ENCODE assay signal across 22 cellular contexts in genomic region chr1:52190500-52191252, GRCh38. TPM values are rescaled to one million over a fixed set of nuclear protein-coding genes. Genes with fewer than 3 reads are reported as not detected.
DNase-seq lines count a peak whose midpoint lies in the region; ATAC-seq and TF ChIP-seq lines count a peak whose summit lies in the region.
"Had no signal": no experiment of that assay in that cellular context is flagged by ENCODE, and none has a peak within 500 bp of the region (broad histone marks: within the 10 kb centered on the region; RNA-seq: fewer than 3 reads in every experiment).

No MANE protein-coding gene starts in this region.

- TF ChIP-seq CTCF in Loucy (conservative IDR thresholded peaks at IDR 0.05; ENCODE audit: low read length): peak; percentile 18; the same call in 1 of the 2 replicates

- no peaks in the 10 kb centered on the region for H3K36me3 ChIP-seq in Loucy (ENCODE audit: insufficient read depth, low read length)
- H3K36me3 ChIP-seq in trophoblast cell (ENCODE audit: control insufficient read depth in 1 of 2, insufficient read depth in 2 of 2, low read length in 2 of 2): peaks cover 0 to under 1% of the 10 kb centered on the region in 2 experiments
- H3K36me3 ChIP-seq: gastroesophageal sphincter had no signal

- no peak overlapping the region for H2BK120ac ChIP-seq in trophoblast cell (ENCODE audit: insufficient read depth, low read length, poor library complexity)

- H3K4me2 ChIP-seq in Loucy (ENCODE audit: low read depth, low read length, poor library complexity, severe bottlenecking): no peak overlapping the region
- no peak overlapping the region for H3K4me2 ChIP-seq in trophoblast cell (ENCODE audit: low read length)

- H3K27ac ChIP-seq in trophoblast cell (ENCODE audit: low read depth, low read length): no peak overlapping the region
- H3K27ac ChIP-seq: 22Rv1, dorsolateral prefrontal cortex, gastroesophageal sphincter had no signal

- no peak overlapping the region for H4K12ac ChIP-seq in trophoblast cell (ENCODE audit: low read depth, low read length)

- H3K9me3 ChIP-seq in Loucy (ENCODE audit: insufficient read depth, low read depth, low read length): no peaks in the 10 kb centered on the region
- no peaks in the 10 kb centered on the region for H3K9me3 ChIP-seq in trophoblast cell (ENCODE audit: insufficient read depth, low read depth, low read length)
- H3K9me3 ChIP-seq: gastroesophageal sphincter had no signal

- H3K9ac ChIP-seq in Loucy (ENCODE audit: low read depth, low read length, poor library complexity, severe bottlenecking) (no peak overlapping the region), trophoblast cell (ENCODE audit: low read length) (no peak overlapping the region)

- no peak overlapping the region for H2AK5ac ChIP-seq in trophoblast cell (ENCODE audit: low read length)

- H3K18ac ChIP-seq in trophoblast cell (ENCODE audit: low read length): no peak overlapping the region

- 0 out of 2 replicates have a peak, but pooled peaks cover 3% of the 10 kb centered on the region for H3K79me2 ChIP-seq in Loucy (ENCODE audit: insufficient read depth, low read length)
- no peaks in the 10 kb centered on the region for H3K79me2 ChIP-seq in trophoblast cell (ENCODE audit: control insufficient read depth, insufficient read depth, low read length, poor library complexity)

- H3F3A ChIP-seq in Loucy (ENCODE audit: low read depth): no peaks in the 10 kb centered on the region

- no peaks in the 10 kb centered on the region for H3K9me2 ChIP-seq in Loucy (replicated peaks; ENCODE audit: low read depth, low read length)

- no peak overlapping the region for H3K4me3 ChIP-seq in Loucy (ENCODE audit: low read length, poor library complexity, severe bottlenecking)
- no peak overlapping the region for H3K4me3 ChIP-seq in trophoblast cell (ENCODE audit: low read depth, low read length)
- H3K4me3 ChIP-seq: dorsolateral prefrontal cortex, gastroesophageal sphincter had no signal

- no CpG with 5 or more reads among the region's 4 CpGs for WGBS in trophoblast cell (ENCODE audit: extremely low coverage, insufficient coverage, insufficient read length)

- no peaks in the 10 kb centered on the region for H3K27me3 ChIP-seq in Loucy (ENCODE audit: insufficient read depth, low read length, poor library complexity, severe bottlenecking)
- H3K27me3 ChIP-seq in trophoblast cell (ENCODE audit: insufficient read depth, low read length): no peaks in the 10 kb centered on the region
- H3K27me3 ChIP-seq: dorsolateral prefrontal cortex, gastroesophageal sphincter had no signal

- no peak overlapping the region for H2BK5ac ChIP-seq in trophoblast cell (ENCODE audit: low read depth, low read length, poor library complexity)

- peak overlapping the region; percentile 9 for H2BK12ac ChIP-seq in trophoblast cell (ENCODE audit: low read length)

- H2AFZ ChIP-seq in Loucy (ENCODE audit: low read length): no peak overlapping the region
- no peak overlapping the region for H2AFZ ChIP-seq in trophoblast cell (ENCODE audit: insufficient read depth, low read length, poor library complexity)

- no peaks in the 10 kb centered on the region for H4K20me1 ChIP-seq in Loucy (ENCODE audit: insufficient read depth, low read length, poor library complexity, severe bottlenecking)

- H4K91ac ChIP-seq in trophoblast cell (ENCODE audit: low read depth, low read length): no peak overlapping the region

- no peak overlapping the region for H3K4ac ChIP-seq in trophoblast cell (ENCODE audit: low read depth, low read length)

- H3K79me1 ChIP-seq in trophoblast cell (ENCODE audit: low read length): no peaks in the 10 kb centered on the region

- H3K4me1 ChIP-seq in Loucy (ENCODE audit: insufficient read depth, low read length, poor library complexity, severe bottlenecking): no peaks in the 10 kb centered on the region
- H3K4me1 ChIP-seq in trophoblast cell (ENCODE audit: control insufficient read depth in 1 of 2, insufficient read depth in 2 of 2, low read length in 2 of 2): no peaks in the 10 kb centered on the region

- DNase-seq in DMS 273 (lab: John Stamatoyannopoulos, UW; ENCODE audit: unreplicated experiment) (peak; percentile 17), DMS 273 treated with DMSO at 0.1 percent for 48 hours (lab: John Stamatoyannopoulos, UW) (no peak), dermis blood vessel endothelial cell (peak; percentile 34), trophoblast cell (no peak), HPDE6-E6E7 (ENCODE audit: extremely low spot score) (no peak)
- no peak for DNase-seq in activated CD4-positive, alpha-beta T cell treated with anti-CD3 and anti-CD28 coated beads, Interleukin-2, amount 50 U/mL, for 48 hours
- DNase-seq: activated CD4-positive, alpha-beta T cell treated with anti-CD3 and anti-CD28 coated beads, Interleukin-2, amount 50 U/mL, for 4 hours; amniotic stem cell; Calu3; dorsolateral prefrontal cortex; GOT3; kidney; mammary epithelial cell; NCI-H1417 treated with DMSO at 0.1 percent for 48 hours; NCI-H69; occipital lobe; T-cell had no signal

- no peak overlapping the region for H3K23ac ChIP-seq in trophoblast cell (ENCODE audit: low read length)

- no peak overlapping the region for H4K8ac ChIP-seq in trophoblast cell (ENCODE audit: low read depth, low read length)

- no peak overlapping the region for H3K14ac ChIP-seq in trophoblast cell (ENCODE audit: low read length)

- no peak for ATAC-seq in GM21528 (IDR thresholded peaks at IDR 0.05; ENCODE audit: low FRiP score, unreplicated experiment)
- ATAC-seq: gastroesophageal sphincter, Right ventricle myocardium inferior, T-cell had no signal

RNA-seq across cellular contexts. Expression of gene ZFYVE9, which starts 48.8 kb away (rescaled TPM):
- total RNA-seq in dermis blood vessel endothelial cell: 39.2 and 49.4 TPM in 2 replicates
- 6.1 and 6.7 TPM in 2 replicates for polyA plus RNA-seq in trophoblast cell (2013)

Comparison
In these comparisons a context has a peak if more than half of its experiments do, and no peak if none do; other contexts are left out.
1. DNase-seq: peak in DMS 273 (single experiment) and dermis blood vessel endothelial cell (single experiment); none in DMS 273 treated with DMSO at 0.1 percent for 48 hours (single experiment), trophoblast cell (0 of 2), HPDE6-E6E7 (single experiment) and activated CD4-positive, alpha-beta T cell treated with anti-CD3 and anti-CD28 coated beads, Interleukin-2, amount 50 U/mL, for 48 hours (0 of 2).